In the genomic region with DNA sequence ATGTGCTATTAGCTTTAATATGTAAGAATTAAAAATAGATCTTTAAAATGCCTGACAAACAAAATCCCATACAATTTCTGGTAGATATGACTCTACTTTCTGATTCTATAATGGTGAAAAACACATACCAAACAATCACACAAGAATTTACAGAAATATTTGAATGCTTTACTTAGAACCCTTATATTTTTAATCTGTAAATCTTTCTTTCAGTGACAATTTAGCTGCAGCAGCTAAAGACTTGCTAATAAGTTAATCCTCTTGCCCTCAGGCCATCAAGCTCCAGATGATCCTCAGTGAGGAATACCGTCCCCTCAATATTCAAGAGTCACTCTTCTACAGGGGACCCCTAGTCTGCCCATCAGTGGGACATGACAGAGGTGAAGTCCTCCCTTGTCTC, we compare ENCODE assay signal across 20 cellular contexts. TPM values are rescaled to one million over a fixed set of nuclear protein-coding genes. Genes with fewer than 3 reads are reported as not detected.
DNase-seq lines count a peak whose midpoint lies in the region; ATAC-seq and TF ChIP-seq lines count a peak whose summit lies in the region.
"Had no signal": no experiment of that assay in that cellular context is flagged by ENCODE, and none has a peak within 500 bp of the region (broad histone marks: within the 10 kb centered on the region; RNA-seq: fewer than 3 reads in every experiment).

No MANE protein-coding gene starts in this region.

- H2BK120ac ChIP-seq in H9 (ENCODE audit: low read depth, low read length, poor library complexity, severe bottlenecking) (no peak overlapping the region), mesendoderm (ENCODE audit: low read depth, low read length) (no peak overlapping the region)

- H2BK12ac ChIP-seq in H9 (ENCODE audit: insufficient read length, low read depth, low read length) = no peak overlapping the region

- H3K36me3 ChIP-seq in mesendoderm (ENCODE audit: control insufficient read depth, insufficient read depth, low read length) = no peaks in the 10 kb centered on the region
- peaks cover 17% of the 10 kb centered on the region for H3K36me3 ChIP-seq in lower lobe of right lung

- no peak overlapping the region for H3K14ac ChIP-seq in H9 (ENCODE audit: insufficient read depth, low read length)

- H3K9me3 ChIP-seq in H9 (ENCODE audit: control insufficient read depth, low read depth, low read length) = no peaks in the 10 kb centered on the region
- H3K9me3 ChIP-seq in lower lobe of right lung = no peaks in the 10 kb centered on the region

- no peak overlapping the region for H3K4me2 ChIP-seq in H9 (ENCODE audit: insufficient read depth, insufficient read length, low read length)
- no peak overlapping the region for H3K4me2 ChIP-seq in mesendoderm (ENCODE audit: low read length)
- H3K4me2 ChIP-seq: GM23338 had no signal

- DNase-seq in H9 = no peak
- DNase-seq in NCI-H82 treated with DMSO at 0.1 percent for 48 hours (lab: John Stamatoyannopoulos, UW; ENCODE audit: unreplicated experiment) = peak; percentile 16
- peak; percentile 11 for DNase-seq in mesendoderm
- DNase-seq in retinal pigment epithelial cell (ENCODE audit: low read depth) = peak; percentile 6
- DNase-seq in activated CD8-positive, alpha-beta T cell treated with anti-CD3 and anti-CD28 coated beads, Interleukin-2, amount 10 ng/mL, durations not matched to agents 7 days and 5 days = no peak
- DNase-seq in KG1 (lab: John Stamatoyannopoulos, UW) = no peak
- no peak for DNase-seq in lower lobe of right lung
- DNase-seq in NCI-H2171 (lab: John Stamatoyannopoulos, UW) = no peak
- DNase-seq: C1 segment of cervical spinal cord; Calu3; CD4-positive, alpha-beta memory T cell; COR-L47; DMS153; DND-41; EL; GDM1; HCEC 1CT had no signal

- H3K4ac ChIP-seq in H9 (ENCODE audit: low read depth, low read length) (no peak overlapping the region), mesendoderm (ENCODE audit: low read depth, low read length) (no peak overlapping the region)

- H3K18ac ChIP-seq in H9 (ENCODE audit: insufficient read length, low read depth, low read length) (no peak overlapping the region), mesendoderm (ENCODE audit: low read length) (no peak overlapping the region)

- no peak overlapping the region for H2BK5ac ChIP-seq in H9 (ENCODE audit: insufficient read length, low read length)
- no peak overlapping the region for H2BK5ac ChIP-seq in mesendoderm (ENCODE audit: low read length)

- H3K4me1 ChIP-seq in H9 (ENCODE audit: insufficient read depth, low read length) = no peaks in the 10 kb centered on the region
- H3K4me1 ChIP-seq in mesendoderm (ENCODE audit: control insufficient read depth, low read depth, low read length) = no peaks in the 10 kb centered on the region
- H3K4me1 ChIP-seq in lower lobe of right lung = no peaks in the 10 kb centered on the region

- H4K8ac ChIP-seq in H9 (replicated peaks; ENCODE audit: insufficient read length, low read depth, low read length) (no peak overlapping the region), mesendoderm (ENCODE audit: low read depth, low read length) (no peak overlapping the region)

- H3K27ac ChIP-seq in H9 (ENCODE audit: insufficient read length, low read depth, low read length) (no peak overlapping the region), mesendoderm (ENCODE audit: low read depth, low read length) (no peak overlapping the region), lower lobe of right lung (no peak overlapping the region)

- no peak overlapping the region for H2AK5ac ChIP-seq in H9 (ENCODE audit: insufficient read length, low read length)
- no peak overlapping the region for H2AK5ac ChIP-seq in mesendoderm (ENCODE audit: low read length)

- no peak overlapping the region for H3K4me3 Mint-ChIP-seq in H9
- H3K4me3 Mint-ChIP-seq in activated CD8-positive, alpha-beta T cell treated with anti-CD3 and anti-CD28 coated beads, Interleukin-2, amount 10 ng/mL, durations not matched to agents 7 days and 5 days = no peak overlapping the region
- H3K4me3 Mint-ChIP-seq: CD4-positive, alpha-beta memory T cell; GM23338 had no signal

- no peak overlapping the region for H2BK20ac ChIP-seq in H9 (ENCODE audit: low read depth, low read length, poor library complexity, severe bottlenecking)

- no peak overlapping the region for H4K91ac ChIP-seq in H9 (ENCODE audit: insufficient read length, low read depth, low read length)

- H3T11ph ChIP-seq in H9 (ENCODE audit: low read length) = no peak overlapping the region

- H3K27me3 Mint-ChIP-seq in H9 (ENCODE audit: low read depth) = no peaks in the 10 kb centered on the region
- no peaks in the 10 kb centered on the region for H3K27me3 Mint-ChIP-seq in activated CD8-positive, alpha-beta T cell treated with anti-CD3 and anti-CD28 coated beads, Interleukin-2, amount 10 ng/mL, durations not matched to agents 7 days and 5 days (ENCODE audit: low read depth)
- H3K27me3 Mint-ChIP-seq: CD4-positive, alpha-beta memory T cell had no signal

- no peak overlapping the region for H3K23ac ChIP-seq in H9 (ENCODE audit: insufficient read length, low read depth, low read length)
- H3K23ac ChIP-seq in mesendoderm (ENCODE audit: low read length) = no peak overlapping the region

- H3K9me3 Mint-ChIP-seq in H9 = no peaks in the 10 kb centered on the region
- no peaks in the 10 kb centered on the region for H3K9me3 Mint-ChIP-seq in activated CD8-positive, alpha-beta T cell treated with anti-CD3 and anti-CD28 coated beads, Interleukin-2, amount 10 ng/mL, durations not matched to agents 7 days and 5 days (ENCODE audit: insufficient read depth)
- H3K9me3 Mint-ChIP-seq: CD4-positive, alpha-beta memory T cell; GM23338 had no signal

- H2AFZ ChIP-seq in H9 (ENCODE audit: low read length) = no peak overlapping the region
- H2AFZ ChIP-seq: GM23338 had no signal

- TF ChIP-seq CTCF in H9 (conservative IDR thresholded peaks at IDR 0.05) = no peak
- TF ChIP-seq CTCF in retinal pigment epithelial cell (conservative IDR thresholded peaks at IDR 0.05; ENCODE audit: low read depth, low read length) = no peak
- no peak for TF ChIP-seq CTCF in lower lobe of right lung (IDR thresholded peaks at IDR 0.05)

- H3K79me1 ChIP-seq in H9 (ENCODE audit: insufficient read depth, low read depth, low read length, poor library complexity, severe bottlenecking) = no peaks in the 10 kb centered on the region
- no peaks in the 10 kb centered on the region for H3K79me1 ChIP-seq in mesendoderm (ENCODE audit: low read length)

- CTCF ChIA-PET in activated CD8-positive, alpha-beta T cell treated with anti-CD3 and anti-CD28 coated beads, Interleukin-2, amount 10 ng/mL, durations not matched to agents 7 days and 5 days (lab: Charles Lee) = no interaction called here

- H3K27me3 ChIP-seq in H9 (ENCODE audit: insufficient read depth, low read length) (no peaks in the 10 kb centered on the region), mesendoderm (ENCODE audit: insufficient read depth, low read length, poor library complexity) (no peaks in the 10 kb centered on the region), lower lobe of right lung (ENCODE audit: low read depth) (no peaks in the 10 kb centered on the region)

- H3K9ac ChIP-seq in H9 (ENCODE audit: extremely low read depth, insufficient read length, low read length) (no peak overlapping the region), mesendoderm (ENCODE audit: low read length) (no peak overlapping the region)

- H4K5ac ChIP-seq in H9 (ENCODE audit: insufficient read length, low read depth, low read length) (no peak overlapping the region), mesendoderm (ENCODE audit: low read length) (no peak overlapping the region)

- H3K79me2 ChIP-seq in H9 (ENCODE audit: insufficient read depth, low read length) (no peaks in the 10 kb centered on the region), mesendoderm (ENCODE audit: control insufficient read depth, insufficient read depth, low read length) (no peaks in the 10 kb centered on the region)

- H3K56ac ChIP-seq in H9 (ENCODE audit: insufficient read length, low read depth, low read length) (no peak overlapping the region), mesendoderm (ENCODE audit: low read length) (no peak overlapping the region)

- H3K4me3 ChIP-seq in mesendoderm (ENCODE audit: low read length) = no peak overlapping the region
- H3K4me3 ChIP-seq in retinal pigment epithelial cell (ENCODE audit: low read length) = no peak overlapping the region
- no peak overlapping the region for H3K4me3 ChIP-seq in lower lobe of right lung
- H3K4me3 ChIP-seq: GM12878, GM23338 had no signal

- H2BK15ac ChIP-seq in H9 (ENCODE audit: low read depth, low read length) (no peak overlapping the region), mesendoderm (replicated peaks; ENCODE audit: low read depth) (no peak overlapping the region)

- H3K4me1 Mint-ChIP-seq in H9 = peaks cover 11 to 12% of the 10 kb centered on the region in 2 experiments
- no peaks in the 10 kb centered on the region for H3K4me1 Mint-ChIP-seq in activated CD8-positive, alpha-beta T cell treated with anti-CD3 and anti-CD28 coated beads, Interleukin-2, amount 10 ng/mL, durations not matched to agents 7 days and 5 days (ENCODE audit: low read depth)
- H3K4me1 Mint-ChIP-seq: CD4-positive, alpha-beta memory T cell had no signal

- no CpG with 5 or more reads among the region's 1 CpG for WGBS in H9 (ENCODE audit: extremely low coverage, insufficient read length, low lambda C conversion rate)
- WGBS in mesendoderm (ENCODE audit: extremely low coverage, insufficient coverage, low lambda C conversion rate) = no CpG with 5 or more reads among the region's 1 CpG

- intact Hi-C loops in lower lobe of right lung (cut with DNase I) = no loop called here

- no peaks in the 10 kb centered on the region for H3K36me3 Mint-ChIP-seq in H9 (ENCODE audit: insufficient read depth in 1 of 3, low read depth in 3 of 3)
- peaks cover 4% of the 10 kb centered on the region for H3K36me3 Mint-ChIP-seq in activated CD8-positive, alpha-beta T cell treated with anti-CD3 and anti-CD28 coated beads, Interleukin-2, amount 10 ng/mL, durations not matched to agents 7 days and 5 days (ENCODE audit: low read depth)

- no peak for ATAC-seq in activated CD8-positive, alpha-beta T cell treated with anti-CD3 and anti-CD28 coated beads, Interleukin-2, amount 10 ng/mL, durations not matched to agents 7 days and 5 days
- ATAC-seq in lower lobe of right lung = no peak
- ATAC-seq: GM12878, GM23338 had no signal

- POLR2A ChIA-PET in activated CD8-positive, alpha-beta T cell treated with anti-CD3 and anti-CD28 coated beads, Interleukin-2, amount 10 ng/mL, durations not matched to agents 7 days and 5 days (lab: Charles Lee) = no interaction called here

- H3K23me2 ChIP-seq in H9 (ENCODE audit: insufficient read length, low read depth, low read length, poor library complexity, severe bottlenecking) = no peaks in the 10 kb centered on the region

- peak overlapping the region; percentile 41 to 83 (median 55); a peak in 2 of 7 replicates for H3K27ac Mint-ChIP-seq in H9
- no peak overlapping the region for H3K27ac Mint-ChIP-seq in activated CD8-positive, alpha-beta T cell treated with anti-CD3 and anti-CD28 coated beads, Interleukin-2, amount 10 ng/mL, durations not matched to agents 7 days and 5 days
- H3K27ac Mint-ChIP-seq: CD4-positive, alpha-beta memory T cell; GM23338 had no signal

- no peaks in the 10 kb centered on the region for H4K20me1 ChIP-seq in H9 (ENCODE audit: control insufficient read depth, insufficient read depth, insufficient read length)

RNA-seq across cellular contexts. Expression of a gene that starts 55.6 kb away (rescaled TPM):
- 0.13 and 0.15 TPM in 2 replicates for total RNA-seq in H9 (2021)
- 1.2 TPM for polyA plus RNA-seq in mesendoderm (2013, experiment 1 of 2)
- 1.2 TPM for polyA plus RNA-seq in mesendoderm (2013, experiment 2 of 2)
- total RNA-seq in activated CD8-positive, alpha-beta T cell treated with anti-CD3 and anti-CD28 coated beads, Interleukin-2, amount 10 ng/mL, durations not matched to agents 7 days and 5 days = not detected
- 1.2 TPM for total RNA-seq in lower lobe of right lung
- total RNA-seq: A673; CD4-positive, alpha-beta memory T cell; GM12878 had no signal
- polyA plus RNA-seq: CD4-positive, alpha-beta memory T cell had no signal

Comparison
In these comparisons a context has a peak if more than half of its experiments do, and no peak if none do; other contexts are left out.
1. DNase-seq: peak in NCI-H82 treated with DMSO at 0.1 percent for 48 hours (single experiment), mesendoderm (single experiment) and retinal pigment epithelial cell (single experiment); none in H9 (single experiment), activated CD8-positive, alpha-beta T cell treated with anti-CD3 and anti-CD28 coated beads, Interleukin-2, amount 10 ng/mL, durations not matched to agents 7 days and 5 days (single experiment), KG1 (single experiment), lower lobe of right lung (single experiment) and NCI-H2171 (single experiment).